In genomic region chr12:106773945-106774807, GRCh38 we compare ENCODE assay signal across 1 cellular context.
TF ChIP-seq lines count a peak whose summit lies in the region.

Gene RIC8B (plus strand): TSS chr12:106774682. CDS start chr12:106774746, 64 bp downstream.

TF ChIP-seq in K562, 482 proteins besides CTCF, POLR2A, EP300 and RAD21 (continued from another document and continues in another):
- TF ChIP-seq HMBOX1 (IDR thresholded peaks at IDR 0.05) (peak; percentile 56; the same call in 1 of the 2 replicates), TFE3 (CRISPR knock-in tag; IDR thresholded peaks at IDR 0.05) (no peak; the same call in 1 of the 2 replicates), IRF1 (CRISPR knock-in tag; IDR thresholded peaks at IDR 0.05; ENCODE audit: borderline replicate concordance) (no peak), MYNN (IDR thresholded peaks at IDR 0.05) (no peak), MYNN (CRISPR knock-in tag; IDR thresholded peaks at IDR 0.05) (no peak), XRCC5 (IDR thresholded peaks at IDR 0.05; ENCODE audit: low read depth, low read length) (no peak), CBFA2T2 (conservative IDR thresholded peaks at IDR 0.05) (no peak), ZNF551 (CRISPR knock-in tag; IDR thresholded peaks at IDR 0.05) (no peak), ZNF766 (CRISPR knock-in tag; conservative IDR thresholded peaks at IDR 0.05) (peak; percentile 98), ZBTB11 (CRISPR knock-in tag; IDR thresholded peaks at IDR 0.05) (peak in 1 of 3 experiments; percentile 77; a peak in 2 of 6 replicates), ZNF696 (CRISPR knock-in tag; conservative IDR thresholded peaks at IDR 0.05) (no peak), ZNF785 (CRISPR knock-in tag; IDR thresholded peaks at IDR 0.05) (no peak), FOXK2 (conservative IDR thresholded peaks at IDR 0.05 in 1 of 2, IDR thresholded peaks at IDR 0.05 in 1 of 2; ENCODE audit: low read depth in 2 of 2) (no peak), NRF1 (conservative IDR thresholded peaks at IDR 0.05 in 1 of 2, IDR thresholded peaks at IDR 0.05 in 1 of 2) (no peak; a peak in 1 of 4 replicates), MYBL2 (IDR thresholded peaks at IDR 0.05; ENCODE audit: low read depth) (peak; percentile 46; the same call in 1 of the 2 replicates), MYBL2 (CRISPR knock-in tag; IDR thresholded peaks at IDR 0.05; ENCODE audit: borderline replicate concordance) (no peak), KDM4B (IDR thresholded peaks at IDR 0.05; ENCODE audit: borderline replicate concordance in 2 of 2, low read depth in 1 of 2) (peak in 1 of 2 experiments; percentile 58; a peak in 1 of 4 replicates), HNRNPL (IDR thresholded peaks at IDR 0.05; ENCODE audit: low read depth, low read length) (0 out of 2 replicates have a peak, but pooled peaks have one; percentile 35), BRD4 (IDR thresholded peaks at IDR 0.05) (no peak; the same call in 1 of the 2 replicates), ZNF134 (CRISPR knock-in tag; conservative IDR thresholded peaks at IDR 0.05) (0 out of 2 replicates have a peak, but pooled peaks have one; percentile 40), FOXK1 (CRISPR knock-in tag; IDR thresholded peaks at IDR 0.05; ENCODE audit: borderline replicate concordance) (0 out of 2 replicates have a peak, but pooled peaks have one; percentile 16), CBX5 (IDR thresholded peaks at IDR 0.05; ENCODE audit: borderline replicate concordance, low read depth) (no peak), ZNF318 (IDR thresholded peaks at IDR 0.05; ENCODE audit: borderline replicate concordance in 1 of 2, low read depth in 1 of 2) (no peak), RBBP5 (IDR thresholded peaks at IDR 0.05; ENCODE audit: borderline replicate concordance, insufficient read depth, low read length, poor library complexity, severe bottlenecking) (peak; percentile 88), ZNF124 (CRISPR knock-in tag; IDR thresholded peaks at IDR 0.05) (no peak), LCOR (CRISPR knock-in tag; IDR thresholded peaks at IDR 0.05) (peak; percentile 90; the same call in 1 of the 2 replicates), NR3C1 (CRISPR knock-in tag; IDR thresholded peaks at IDR 0.05) (no peak), TEAD2 (tag; IDR thresholded peaks at IDR 0.05) (no peak), ZBTB5 (IDR thresholded peaks at IDR 0.05) (peak; percentile 98), PATZ1 (CRISPR knock-in tag; IDR thresholded peaks at IDR 0.05; ENCODE audit: borderline replicate concordance) (no peak), TCF15 (CRISPR knock-in tag; IDR thresholded peaks at IDR 0.05) (no peak), ETS2 (tag; IDR thresholded peaks at IDR 0.05; ENCODE audit: borderline replicate concordance, poor library complexity, severe bottlenecking) (no peak)
- TF ChIP-seq, protein P1, sequence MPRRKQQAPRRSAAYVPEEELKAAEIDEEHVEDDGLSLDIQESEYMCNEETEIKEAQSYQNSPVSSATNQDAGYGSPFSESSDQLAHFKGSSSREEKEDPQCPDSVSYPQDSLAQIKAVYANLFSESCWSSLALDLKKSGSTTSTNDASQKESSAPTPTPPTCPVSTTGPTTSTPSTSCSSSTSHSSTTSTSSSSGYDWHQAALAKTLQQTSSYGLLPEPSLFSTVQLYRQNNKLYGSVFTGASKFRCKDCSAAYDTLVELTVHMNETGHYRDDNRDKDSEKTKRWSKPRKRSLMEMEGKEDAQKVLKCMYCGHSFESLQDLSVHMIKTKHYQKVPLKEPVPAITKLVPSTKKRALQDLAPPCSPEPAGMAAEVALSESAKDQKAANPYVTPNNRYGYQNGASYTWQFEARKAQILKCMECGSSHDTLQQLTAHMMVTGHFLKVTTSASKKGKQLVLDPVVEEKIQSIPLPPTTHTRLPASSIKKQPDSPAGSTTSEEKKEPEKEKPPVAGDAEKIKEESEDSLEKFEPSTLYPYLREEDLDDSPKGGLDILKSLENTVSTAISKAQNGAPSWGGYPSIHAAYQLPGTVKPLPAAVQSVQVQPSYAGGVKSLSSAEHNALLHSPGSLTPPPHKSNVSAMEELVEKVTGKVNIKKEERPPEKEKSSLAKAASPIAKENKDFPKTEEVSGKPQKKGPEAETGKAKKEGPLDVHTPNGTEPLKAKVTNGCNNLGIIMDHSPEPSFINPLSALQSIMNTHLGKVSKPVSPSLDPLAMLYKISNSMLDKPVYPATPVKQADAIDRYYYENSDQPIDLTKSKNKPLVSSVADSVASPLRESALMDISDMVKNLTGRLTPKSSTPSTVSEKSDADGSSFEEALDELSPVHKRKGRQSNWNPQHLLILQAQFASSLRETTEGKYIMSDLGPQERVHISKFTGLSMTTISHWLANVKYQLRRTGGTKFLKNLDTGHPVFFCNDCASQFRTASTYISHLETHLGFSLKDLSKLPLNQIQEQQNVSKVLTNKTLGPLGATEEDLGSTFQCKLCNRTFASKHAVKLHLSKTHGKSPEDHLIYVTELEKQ (CRISPR knock-in tag; IDR thresholded peaks at IDR 0.05) = no peak
